Comparison of ENCODE assay signal across 9 cellular contexts in the genomic region with DNA sequence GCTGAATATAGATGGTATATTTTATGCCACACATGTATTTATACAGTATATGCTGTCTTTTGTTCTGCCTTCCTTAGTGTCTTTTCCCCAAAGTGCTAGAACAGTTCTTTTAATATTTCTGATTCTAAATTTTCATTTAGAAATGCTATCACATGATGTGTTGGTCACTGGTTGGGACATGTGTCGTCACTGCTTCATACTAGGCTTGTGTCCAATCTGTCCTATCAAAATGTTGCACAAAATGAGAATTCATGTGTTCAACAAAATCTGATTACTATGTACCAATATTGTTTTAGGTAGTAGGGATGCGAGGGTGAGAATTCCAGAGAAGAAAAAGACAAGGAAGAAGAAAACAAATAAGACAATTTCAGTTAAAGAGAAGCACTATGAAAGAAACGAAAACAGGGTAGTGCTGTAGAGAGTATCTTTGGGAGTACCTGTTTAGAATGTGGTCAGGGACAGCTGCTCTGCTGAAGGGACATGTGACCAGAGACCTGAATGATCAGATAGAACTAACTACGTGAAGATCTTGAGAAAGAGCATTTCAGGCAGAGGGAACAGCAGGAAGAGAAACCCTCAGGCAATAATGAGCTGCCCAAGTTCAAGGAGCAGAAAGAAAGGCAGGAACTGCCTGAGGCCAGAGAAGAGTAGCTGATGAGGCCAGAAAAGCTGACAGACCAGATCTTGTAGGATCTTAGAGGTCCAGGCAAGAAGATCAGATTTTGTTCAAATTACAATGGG. TPM values are rescaled to one million over a fixed set of nuclear protein-coding genes. Genes with fewer than 3 reads are reported as not detected.
DNase-seq lines count a peak whose midpoint lies in the region; ATAC-seq and TF ChIP-seq lines count a peak whose summit lies in the region.
"Had no signal": no experiment of that assay in that cellular context is flagged by ENCODE, and none has a peak within 500 bp of the region (broad histone marks: within the 10 kb centered on the region; RNA-seq: fewer than 3 reads in every experiment).

No MANE protein-coding gene starts in this region.

- DNase-seq in left colon (no peak), NCI-H1092 (lab: John Stamatoyannopoulos, UW) (no peak), left ventricle myocardium superior (no peak)
- DNase-seq in stimulated activated CD4-positive, alpha-beta T cell treated with anti-CD3 and anti-CD28 coated beads, Interleukin-12 subunit alpha, Interleukin-12 subunit beta, amount 100 ng/mL, for 4 hours = no peak
- DNase-seq in activated T-cell treated with anti-CD3 and anti-CD28 coated beads, Interleukin-2, amount 50 U/mL, for 24 hours = no peak
- DNase-seq: KG1 had no signal

- TF ChIP-seq POLR2A in GM18505 (IDR thresholded peaks at IDR 0.05; ENCODE audit: borderline replicate concordance, extremely low read depth, insufficient read depth, insufficient read length) = no peak

- H3K9me3 Mint-ChIP-seq in IgD-negative memory B cell = peaks cover 0 to 8% (median 6%) of the 10 kb centered on the region in 3 donors
- peaks cover 2% of the 10 kb centered on the region for H3K9me3 Mint-ChIP-seq in activated T-cell treated with anti-CD3 and anti-CD28 coated beads, Interleukin-2, amount 50 U/mL, for 24 hours

- H3K27me3 Mint-ChIP-seq in IgD-negative memory B cell = no peaks in the 10 kb centered on the region
- H3K27me3 Mint-ChIP-seq in activated T-cell treated with anti-CD3 and anti-CD28 coated beads, Interleukin-2, amount 50 U/mL, for 24 hours = peaks cover 4% of the 10 kb centered on the region

- peak overlapping the region; percentile 79 to 90 (median 87) for H3K27ac Mint-ChIP-seq in IgD-negative memory B cell
- H3K27ac Mint-ChIP-seq in activated T-cell treated with anti-CD3 and anti-CD28 coated beads, Interleukin-2, amount 50 U/mL, for 24 hours = no peak overlapping the region

- peaks cover 30 to 38% (median 30%) of the 10 kb centered on the region in 3 donors for H3K4me1 Mint-ChIP-seq in IgD-negative memory B cell
- peaks cover 20% of the 10 kb centered on the region for H3K4me1 Mint-ChIP-seq in activated T-cell treated with anti-CD3 and anti-CD28 coated beads, Interleukin-2, amount 50 U/mL, for 24 hours (ENCODE audit: low read depth)

- intact Hi-C loops in left colon (cut with DNase I, micrococcal nuclease) = no loop called here
- intact Hi-C loops in left ventricle myocardium superior (cut with micrococcal nuclease) = no loop called here

- ATAC-seq in GM18505 (IDR thresholded peaks at IDR 0.05; ENCODE audit: unreplicated experiment) (peak; percentile 34), GM21619 (IDR thresholded peaks at IDR 0.05; ENCODE audit: unreplicated experiment) (peak; percentile 41), left colon (peak; percentile 21), left ventricle myocardium superior (no peak)

- peaks cover 5% of the 10 kb centered on the region for H3K36me3 Mint-ChIP-seq in IgD-negative memory B cell
- H3K36me3 Mint-ChIP-seq in activated T-cell treated with anti-CD3 and anti-CD28 coated beads, Interleukin-2, amount 50 U/mL, for 24 hours (ENCODE audit: low read depth) = no peaks in the 10 kb centered on the region

- H3K4me3 Mint-ChIP-seq in IgD-negative memory B cell = peak overlapping the region; percentile 86 to 98 (median 96)
- no peak overlapping the region for H3K4me3 Mint-ChIP-seq in activated T-cell treated with anti-CD3 and anti-CD28 coated beads, Interleukin-2, amount 50 U/mL, for 24 hours

RNA-seq across cellular contexts. Expression of a gene that starts 1.4 kb away (rescaled TPM):
- 10.9 TPM for polyA plus RNA-seq in IgD-negative memory B cell
- under 1 TPM; 0.21 to 0.78 TPM for total RNA-seq in left colon
- 0.22 TPM for total RNA-seq in left ventricle myocardium superior

RNA-seq across cellular contexts. Expression of a gene that starts 14.0 kb away (rescaled TPM):
- polyA plus RNA-seq in IgD-negative memory B cell = 47.1 TPM
- total RNA-seq in left colon (100 to 1,000 TPM; 103 to 119 TPM), left ventricle myocardium superior (242 TPM)
